ENCODE assay signal across 8 cellular contexts in the genomic region with DNA sequence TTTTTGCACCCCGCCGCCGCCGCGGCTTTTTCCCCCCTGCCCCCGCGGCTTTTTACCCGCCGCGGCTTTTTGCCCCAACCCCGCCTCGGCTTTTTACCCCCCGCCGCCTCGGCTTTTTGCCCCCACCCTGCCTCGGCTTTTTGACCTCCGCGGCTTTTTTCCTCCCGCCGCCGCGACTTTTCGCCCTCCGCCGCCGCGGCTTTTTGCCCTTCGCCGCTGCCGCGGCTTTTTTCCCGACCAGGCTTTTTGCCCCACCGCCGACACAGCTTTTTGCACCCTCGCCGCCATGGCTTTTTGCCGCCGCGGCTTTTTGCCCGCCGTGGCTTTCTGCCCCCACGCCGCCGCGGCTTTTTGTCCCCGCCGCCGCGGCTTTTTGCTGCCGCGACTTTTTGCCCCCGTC.
DNase-seq lines count a peak whose midpoint lies in the region.
"Had no signal": no experiment of that assay in that cellular context is flagged by ENCODE, and none has a peak within 500 bp of the region (broad histone marks: within the 10 kb centered on the region; RNA-seq: fewer than 3 reads in every experiment).

No MANE protein-coding gene starts in this region.

- H3K9ac ChIP-seq in skeletal muscle satellite cell (ENCODE audit: low read depth, low read length), result no peak overlapping the region

- H3K4me2 ChIP-seq in skeletal muscle satellite cell (ENCODE audit: low read length), result peak overlapping the region; percentile 74

- H3K4me1 ChIP-seq in effector memory CD4-positive, alpha-beta T cell (ENCODE audit: control insufficient read depth, insufficient read depth, low read length, poor library complexity, severe bottlenecking), result no peaks in the 10 kb centered on the region
- H3K4me1 ChIP-seq in skeletal muscle satellite cell (ENCODE audit: control insufficient read depth, insufficient read depth, low read length), result no peaks in the 10 kb centered on the region

- DNase-seq in ELF-1 (ENCODE audit: low read depth, low spot score), result peak; percentile 7
- DNase-seq in OCI-M1 (lab: John Stamatoyannopoulos, UW), result peak; percentile 25
- DNase-seq in effector memory CD4-positive, alpha-beta T cell, result no peak
- no peak for DNase-seq in NCI-H2196 treated with DMSO at 0.1 percent for 48 hours (lab: John Stamatoyannopoulos, UW; ENCODE audit: unreplicated experiment)
- DNase-seq in SW 1271 (lab: John Stamatoyannopoulos, UW), result no peak
- DNase-seq in T1000 (lab: John Stamatoyannopoulos, UW), result no peak

- H3K9me3 ChIP-seq in effector memory CD4-positive, alpha-beta T cell (ENCODE audit: control insufficient read depth, low read length), result no peaks in the 10 kb centered on the region
- no peaks in the 10 kb centered on the region for H3K9me3 ChIP-seq in skeletal muscle satellite cell (replicated peaks; ENCODE audit: low read length)

- H3K4me3 ChIP-seq in effector memory CD4-positive, alpha-beta T cell (ENCODE audit: insufficient read depth, low read depth, low read length, poor library complexity, severe bottlenecking), result peak overlapping the region; percentile 52
- H3K4me3 ChIP-seq in skeletal muscle satellite cell (ENCODE audit: low read length), result peak overlapping the region; percentile 64

- H3K27ac ChIP-seq in effector memory CD4-positive, alpha-beta T cell (ENCODE audit: insufficient read depth, low read length, poor library complexity, severe bottlenecking), result no peak overlapping the region
- H3K27ac ChIP-seq: neutrophil had no signal

- no peaks in the 10 kb centered on the region for H3K36me3 ChIP-seq in effector memory CD4-positive, alpha-beta T cell (ENCODE audit: control insufficient read depth, insufficient read depth, low read length)
- H3K36me3 ChIP-seq in skeletal muscle satellite cell (ENCODE audit: insufficient read depth, low read length), result no peaks in the 10 kb centered on the region
- H3K36me3 ChIP-seq: neutrophil had no signal

- H3K27me3 ChIP-seq in effector memory CD4-positive, alpha-beta T cell (replicated peaks; ENCODE audit: control insufficient read depth, insufficient read depth, low read length, poor library complexity, severe bottlenecking), result peaks cover 7% of the 10 kb centered on the region
- H3K27me3 ChIP-seq in skeletal muscle satellite cell (ENCODE audit: control insufficient read depth, insufficient read depth, low read length), result no peaks in the 10 kb centered on the region

Comparison
In these comparisons a context has a peak if more than half of its experiments do, and no peak if none do; other contexts are left out.
1. DNase-seq: peak in ELF-1 (single experiment) and OCI-M1 (single experiment); none in effector memory CD4-positive, alpha-beta T cell (0 of 3), NCI-H2196 treated with DMSO at 0.1 percent for 48 hours (single experiment), SW 1271 (0 of 2) and T1000 (single experiment).